9 cellular contexts compared by ENCODE assay signal in genomic region chr15:78987891-78988360, GRCh38. TPM values are rescaled to one million over a fixed set of nuclear protein-coding genes. Genes with fewer than 3 reads are reported as not detected.
DNase-seq lines count a peak whose midpoint lies in the region; ATAC-seq and TF ChIP-seq lines count a peak whose summit lies in the region.
"Had no signal": no experiment of that assay in that cellular context is flagged by ENCODE, and none has a peak within 500 bp of the region (broad histone marks: within the 10 kb centered on the region; RNA-seq: fewer than 3 reads in every experiment).

No MANE protein-coding gene starts in this region.

- H3K4me1 ChIP-seq in BLaER1 treated with 17β-estradiol and CSF1 and Interleukin-3, amounts not matched to agents 10 nM and 100 nM, result peaks cover 40 to 96% (median 48%) of the 10 kb centered on the region in 10 experiments
- H3K4me1 ChIP-seq in RWPE2 (ENCODE audit: insufficient read depth, poor library complexity, severe bottlenecking) (peaks cover 15% of the 10 kb centered on the region), esophagus squamous epithelium (peaks cover 5 to 29% (median 17%) of the 10 kb centered on the region in 3 donors), prostate gland (replicated peaks) (peaks cover 8% of the 10 kb centered on the region)

- no peak for TF ChIP-seq POLR2A in esophagus squamous epithelium (IDR thresholded peaks at IDR 0.05)
- no peak for TF ChIP-seq POLR2A in prostate gland (IDR thresholded peaks at IDR 0.05)

- H3K4me2 ChIP-seq in BLaER1 treated with 17β-estradiol and CSF1 and Interleukin-3, amounts not matched to agents 10 nM and 100 nM, result peak overlapping the region; percentile 47 to 88 (median 60); a peak in 20 of 22 replicates

- ATAC-seq in RWPE2 (ENCODE audit: low read depth) (no peak), GM18858 (IDR thresholded peaks at IDR 0.05; ENCODE audit: unreplicated experiment) (no peak)

- TF ChIP-seq CTCF in RWPE2 (IDR thresholded peaks at IDR 0.05; ENCODE audit: poor library complexity, severe bottlenecking), result no peak
- TF ChIP-seq CTCF in esophagus squamous epithelium (IDR thresholded peaks at IDR 0.05), result no peak
- no peak for TF ChIP-seq CTCF in prostate gland (IDR thresholded peaks at IDR 0.05)

- H3K36me3 ChIP-seq in BLaER1 treated with 17β-estradiol and CSF1 and Interleukin-3, amounts not matched to agents 10 nM and 100 nM, result no peaks in the 10 kb centered on the region
- no peaks in the 10 kb centered on the region for H3K36me3 ChIP-seq in RWPE2 (ENCODE audit: low read depth)
- H3K36me3 ChIP-seq in esophagus squamous epithelium, result no peaks in the 10 kb centered on the region
- H3K36me3 ChIP-seq in prostate gland, result no peaks in the 10 kb centered on the region

- no peak overlapping the region for H3K4me3 ChIP-seq in BLaER1 treated with 17β-estradiol and CSF1 and Interleukin-3, amounts not matched to agents 10 nM and 100 nM
- H3K4me3 ChIP-seq in RWPE2 (ENCODE audit: severe bottlenecking) (no peak overlapping the region), esophagus squamous epithelium (no peak overlapping the region), prostate gland (no peak overlapping the region)

- H3K9me3 ChIP-seq in BLaER1 treated with 17β-estradiol and CSF1 and Interleukin-3, amounts not matched to agents 10 nM and 100 nM (replicated peaks in 1 of 11), result no peaks in the 10 kb centered on the region
- H3K9me3 ChIP-seq in RWPE2 (ENCODE audit: severe bottlenecking) (no peaks in the 10 kb centered on the region), esophagus squamous epithelium (no peaks in the 10 kb centered on the region), prostate gland (no peaks in the 10 kb centered on the region)

- WGBS in esophagus squamous epithelium, 2 donors, result 56 to 67% methylated on average over 6 of the region's 6 CpGs
- WGBS in prostate gland, result 58% methylated on average over 6 of the region's 6 CpGs

- peak overlapping the region in 9 of 11 experiments; percentile 52 to 89 (median 69); a peak in 17 of 22 replicates for H3K27ac ChIP-seq in BLaER1 treated with 17β-estradiol and CSF1 and Interleukin-3, amounts not matched to agents 10 nM and 100 nM
- H3K27ac ChIP-seq in RWPE2 (ENCODE audit: poor library complexity, severe bottlenecking) (peak overlapping the region; percentile 88), esophagus squamous epithelium (peak overlapping the region; percentile 28 to 84 (median 69)), prostate gland (peak overlapping the region; percentile 72 to 78)

- H3K9ac ChIP-seq in BLaER1 treated with 17β-estradiol and CSF1 and Interleukin-3, amounts not matched to agents 10 nM and 100 nM, result peak overlapping the region in 8 of 11 experiments; percentile 39 to 80 (median 55); a peak in 14 of 22 replicates

- DNase-seq in RWPE2 (ENCODE audit: low spot score) (no peak), esophagus squamous epithelium (lab: John Stamatoyannopoulos, UW) (no peak), prostate gland (ENCODE audit: low spot score) (no peak), SIG-M5 (lab: John Stamatoyannopoulos, UW) (no peak), OCI-M1 (lab: John Stamatoyannopoulos, UW) (no peak)
- no peak for DNase-seq in stimulated activated CD4-positive, alpha-beta T cell treated with anti-CD3 and anti-CD28 coated beads, Interleukin-12 subunit alpha, Interleukin-12 subunit beta, amount 100 ng/mL, for 4 hours
- DNase-seq: NCI-H345 had no signal

- intact Hi-C loops in esophagus squamous epithelium (cut with DNase I), result no loop called here
- intact Hi-C loops in prostate gland (cut with DNase I), result no loop called here

- no peaks in the 10 kb centered on the region for H3K27me3 ChIP-seq in BLaER1 treated with 17β-estradiol and CSF1 and Interleukin-3, amounts not matched to agents 10 nM and 100 nM
- H3K27me3 ChIP-seq in RWPE2 (ENCODE audit: insufficient read depth, poor library complexity, severe bottlenecking), result no peaks in the 10 kb centered on the region
- H3K27me3 ChIP-seq in esophagus squamous epithelium, result no peaks in the 10 kb centered on the region
- no peaks in the 10 kb centered on the region for H3K27me3 ChIP-seq in prostate gland (replicated peaks; ENCODE audit: insufficient read depth)

- H4K20me1 ChIP-seq in BLaER1 treated with 17β-estradiol and CSF1 and Interleukin-3, amounts not matched to agents 10 nM and 100 nM, result no peaks in the 10 kb centered on the region

RNA-seq across cellular contexts. Expression of gene CTSH, which starts 43.1 kb away (rescaled TPM):
- total RNA-seq in esophagus squamous epithelium (100 to 1,000 TPM in 2 of 4 donors, 10 to 100 TPM in 2; 19.7 to 115 (median 69.6) TPM), prostate gland (100 to 1,000 TPM; 257 to 415 TPM)
